8 cellular contexts compared by ENCODE assay signal in the genomic region with DNA sequence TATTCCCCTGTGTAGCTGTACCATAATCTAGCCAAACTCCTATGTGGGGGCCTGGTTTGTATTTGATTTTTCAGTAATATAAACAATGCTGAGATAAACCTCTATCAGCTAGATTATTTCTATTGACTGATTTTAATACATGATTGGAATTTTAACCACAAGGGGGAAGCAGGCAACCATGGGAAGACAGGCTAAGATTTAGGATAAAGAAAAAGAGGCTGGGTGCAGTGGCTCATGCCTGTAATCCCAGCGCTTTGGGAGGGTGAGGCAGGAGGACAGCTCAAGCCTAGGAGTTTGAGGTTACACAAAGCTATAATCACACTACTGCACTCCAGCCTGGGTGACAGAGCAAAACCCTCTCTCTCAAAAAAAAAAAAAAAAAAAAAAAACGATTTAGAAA. TPM values are rescaled to one million over a fixed set of nuclear protein-coding genes. Genes with fewer than 3 reads are reported as not detected.
DNase-seq lines count a peak whose midpoint lies in the region; ATAC-seq and TF ChIP-seq lines count a peak whose summit lies in the region.

No MANE protein-coding gene starts in this region.

- peaks cover 19% of the 10 kb centered on the region for H3K4me1 Mint-ChIP-seq in HFFc6 (ENCODE audit: low read depth)
- H3K4me1 Mint-ChIP-seq in stimulated activated naive B cell treated with anti-CD40 and anti-IgM and Interleukin-4, amounts not matched to agents 10 μg/mL and 1 μg/mL and 100 μg/mL, for 72 hours: no peaks in the 10 kb centered on the region

- no peak for ATAC-seq in GM18868 (IDR thresholded peaks at IDR 0.05; ENCODE audit: unreplicated experiment)
- ATAC-seq in stimulated activated naive B cell treated with anti-CD40 and anti-IgM and Interleukin-4, amounts not matched to agents 10 μg/mL and 1 μg/mL and 100 μg/mL, for 72 hours (replicated peaks): no peak

- peak; percentile 77 for TF ChIP-seq CTCF in HFFc6 (IDR thresholded peaks at IDR 0.05)

- peaks cover 2% of the 10 kb centered on the region for H3K27me3 Mint-ChIP-seq in HFFc6 (ENCODE audit: insufficient read depth)
- peaks cover 4 to 18% of the 10 kb centered on the region in 2 donors for H3K27me3 Mint-ChIP-seq in stimulated activated naive B cell treated with anti-CD40 and anti-IgM and Interleukin-4, amounts not matched to agents 10 μg/mL and 1 μg/mL and 100 μg/mL, for 72 hours

- no peaks in the 10 kb centered on the region for H3K36me3 Mint-ChIP-seq in HFFc6 (ENCODE audit: low read depth)
- H3K36me3 Mint-ChIP-seq in stimulated activated naive B cell treated with anti-CD40 and anti-IgM and Interleukin-4, amounts not matched to agents 10 μg/mL and 1 μg/mL and 100 μg/mL, for 72 hours: peaks cover 6% of the 10 kb centered on the region in 2 donors

- DNase-seq in ACHN (peak; percentile 44), HFFc6 (peak; percentile 58), astrocyte of the hippocampus (ENCODE audit: low read depth, low spot score) (peak; percentile 47), left kidney (ENCODE audit: low read depth, low spot score) (peak; percentile 58), COLO668 (lab: John Stamatoyannopoulos, UW; ENCODE audit: unreplicated experiment) (no peak)
- no peak for DNase-seq in central memory CD4-positive, alpha-beta T cell
- DNase-seq in stimulated activated naive B cell treated with anti-CD40 and anti-IgM and Interleukin-4, amounts not matched to agents 10 μg/mL and 1 μg/mL and 100 μg/mL, for 72 hours: no peak

- H3K27ac Mint-ChIP-seq in HFFc6: no peak overlapping the region
- no peak overlapping the region for H3K27ac Mint-ChIP-seq in stimulated activated naive B cell treated with anti-CD40 and anti-IgM and Interleukin-4, amounts not matched to agents 10 μg/mL and 1 μg/mL and 100 μg/mL, for 72 hours

- H3K9me3 Mint-ChIP-seq in HFFc6: peaks cover 6% of the 10 kb centered on the region; the same call in 1 of the 2 replicates
- H3K9me3 Mint-ChIP-seq in stimulated activated naive B cell treated with anti-CD40 and anti-IgM and Interleukin-4, amounts not matched to agents 10 μg/mL and 1 μg/mL and 100 μg/mL, for 72 hours: no peaks in the 10 kb centered on the region

- H3K4me3 Mint-ChIP-seq in HFFc6: no peak overlapping the region
- no peak overlapping the region for H3K4me3 Mint-ChIP-seq in stimulated activated naive B cell treated with anti-CD40 and anti-IgM and Interleukin-4, amounts not matched to agents 10 μg/mL and 1 μg/mL and 100 μg/mL, for 72 hours

- in situ Hi-C loops in ACHN (cut with HindIII; ENCODE audit: low pct_ligation_motif_present, low pct_unique_long_range_greater_than_20kb, low sequenced_read_pairs): no loop called here

RNA-seq across cellular contexts. Expression of a gene that starts 18.1 kb away (rescaled TPM):
- total RNA-seq in HFFc6 (2021; fragmentation: NEBNext Ultra II Directional; extraction: Animal tissue kit (Norgen Biotek cat#: 25700)): 1 to 10 TPM in 1 of 6 experiments, under 1 TPM in 5; 0.66 to 1.2 (median 0.77) TPM

Comparison
In these comparisons a context has a peak if more than half of its experiments do, and no peak if none do; other contexts are left out.
1. DNase-seq: peak in ACHN (single experiment), HFFc6 (single experiment), astrocyte of the hippocampus (single experiment) and left kidney (single experiment); none in COLO668 (single experiment), central memory CD4-positive, alpha-beta T cell (single experiment) and stimulated activated naive B cell treated with anti-CD40 and anti-IgM and Interleukin-4, amounts not matched to agents 10 μg/mL and 1 μg/mL and 100 μg/mL, for 72 hours (single experiment).